8 cellular contexts compared by ENCODE assay signal in genomic region chr6:31701666-31702420, GRCh38. TPM values are rescaled to one million over a fixed set of nuclear protein-coding genes. Genes with fewer than 3 reads are reported as not detected.
A peak's percentile ranks its signal among the peaks of the same experiment; 100 is the strongest.
DNase-seq lines count a peak whose midpoint lies in the region; ATAC-seq, FAIRE-seq and TF ChIP-seq lines count a peak whose summit lies in the region.

No MANE protein-coding gene starts in this region.

- ATAC-seq in HG02678 (IDR thresholded peaks at IDR 0.05; ENCODE audit: unreplicated experiment) (no peak), GM21447 (IDR thresholded peaks at IDR 0.05; ENCODE audit: unreplicated experiment) (no peak)

- 24 to 28% (median 25%) methylated on average over 8 of the region's 8 CpGs for whole genome bisulfite sequencing in adrenal gland, 4 donors

- H3K9ac ChIP-seq in kidney (ENCODE audit: low read length in 2 of 2), result peak overlapping the region; percentile 81 to 88
- peak overlapping the region; percentile 90 to 97 (median 96) for H3K9ac ChIP-seq in subcutaneous abdominal adipose tissue (ENCODE audit: low read length in 5 of 5)

- POLR2A ChIA-PET in CD4-positive, alpha-beta memory T cell (lab: Charles Lee; ENCODE audit: partially characterized antibody), result interaction anchor here (0.9 to 2.7 kb wide), 14 partner anchors 8 to 200 kb away, joined by 3 to 22 read pairs (median 11); partner anchors contain the start of genes BAG6, CSNK2B, GPANK1 and HSPA1A

- peaks cover 20 to 35% of the 10 kb centered on the region in 2 donors for H3K36me3 Mint-ChIP-seq in CD4-positive, alpha-beta memory T cell

- TF ChIP-seq CTCF in adrenal gland (IDR thresholded peaks at IDR 0.05) (no peak), kidney (IDR thresholded peaks at IDR 0.05; ENCODE audit: borderline replicate concordance, extremely low read depth, insufficient read depth) (no peak), GM20000 (IDR thresholded peaks at IDR 0.05; ENCODE audit: extremely low read depth, missing control alignments) (no peak)

- FAIRE-seq in kidney (lab: Jason Lieb, UNC), result no peak

- H3K9me3 Mint-ChIP-seq in CD4-positive, alpha-beta memory T cell, result peaks cover 0 to 5% (median 0%) of the 10 kb centered on the region in 8 donors

- no peaks in the 10 kb centered on the region for H3K27me3 Mint-ChIP-seq in CD4-positive, alpha-beta memory T cell

- H3K4me3 Mint-ChIP-seq in CD4-positive, alpha-beta memory T cell, result peak overlapping the region; percentile 97 to 99 (median 98)

- CTCF ChIA-PET in CD4-positive, alpha-beta memory T cell (lab: Charles Lee; ENCODE audit: partially characterized antibody), result interaction anchor here (2.1 to 3.2 kb wide), 2 partner anchors 28 to 129 kb away, joined by 8 to 11 read pairs; partner anchors contain the start of gene DDAH2

- H3K27me3 ChIP-seq in CD4-positive, alpha-beta memory T cell (ENCODE audit: insufficient read depth, low read length), result no peaks in the 10 kb centered on the region
- no peaks in the 10 kb centered on the region for H3K27me3 ChIP-seq in adrenal gland
- no peaks in the 10 kb centered on the region for H3K27me3 ChIP-seq in subcutaneous abdominal adipose tissue (ENCODE audit: control insufficient read depth in 5 of 5, insufficient read depth in 4 of 5, low read length in 5 of 5)

- peaks cover 27% of the 10 kb centered on the region for H3K36me3 ChIP-seq in CD4-positive, alpha-beta memory T cell (ENCODE audit: insufficient read depth, low read length)
- H3K36me3 ChIP-seq in adrenal gland (replicated peaks in 1 of 2), result peaks cover 0 to 27% of the 10 kb centered on the region in 2 donors
- peaks cover 4 to 5% of the 10 kb centered on the region in 2 donors for H3K36me3 ChIP-seq in kidney (ENCODE audit: control insufficient read depth in 1 of 2, insufficient read depth in 2 of 2, low read length in 2 of 2)
- H3K36me3 ChIP-seq in subcutaneous abdominal adipose tissue (ENCODE audit: control insufficient read depth in 5 of 5, insufficient read depth in 5 of 5, low read length in 5 of 5), result peaks cover 2 to 29% (median 14%) of the 10 kb centered on the region in 5 donors

- intact Hi-C loops in CD4-positive, alpha-beta memory T cell (cut with micrococcal nuclease), result loop anchor here (2.0 kb wide), 2 partner anchors 21 to 37 kb away; partner anchors contain the start of gene LY6G5C
- intact Hi-C loops in adrenal gland (cut with DNase I), result no loop called here
- intact Hi-C loops in kidney (cut with DNase I), result no loop called here

- peaks cover 35% of the 10 kb centered on the region for H3K4me1 ChIP-seq in CD4-positive, alpha-beta memory T cell (ENCODE audit: insufficient read depth, low read length)
- H3K4me1 ChIP-seq in adrenal gland (replicated peaks in 1 of 2), result peaks cover 8 to 25% of the 10 kb centered on the region in 2 donors
- H3K4me1 ChIP-seq in kidney (ENCODE audit: control insufficient read depth in 1 of 2, insufficient read depth in 1 of 2, low read depth in 1 of 2, low read length in 2 of 2), result peaks cover 9 to 10% of the 10 kb centered on the region in 2 donors
- peaks cover 6 to 35% (median 24%) of the 10 kb centered on the region in 5 donors for H3K4me1 ChIP-seq in subcutaneous abdominal adipose tissue (ENCODE audit: control insufficient read depth in 5 of 5, insufficient read depth in 5 of 5, low read length in 5 of 5)

- no peak for DNase-seq in CD4-positive, alpha-beta memory T cell
- DNase-seq in NAMALWA (ENCODE audit: low spot score) (peak; percentile 28), adrenal gland (peak in 2 of 7 donors; percentile 34 to 83), kidney (no peak), GM20000 (ENCODE audit: low spot score) (no peak)

- peak overlapping the region; percentile 97 for H3K27ac ChIP-seq in CD4-positive, alpha-beta memory T cell (ENCODE audit: low read depth, low read length)
- H3K27ac ChIP-seq in adrenal gland (peak overlapping the region in 4 of 5 donors; percentile 22 to 98 (median 93)), kidney (ENCODE audit: low read depth in 2 of 2, low read length in 2 of 2) (no peak overlapping the region), subcutaneous abdominal adipose tissue (ENCODE audit: low read depth, low read length) (peak overlapping the region; percentile 97)

- no peaks in the 10 kb centered on the region for H3K9me3 ChIP-seq in CD4-positive, alpha-beta memory T cell (ENCODE audit: control insufficient read depth in 1 of 2, low read length in 2 of 2)
- H3K9me3 ChIP-seq in adrenal gland (replicated peaks in 1 of 3) (no peaks in the 10 kb centered on the region), kidney (ENCODE audit: control insufficient read depth in 1 of 2, low read length in 2 of 2) (no peaks in the 10 kb centered on the region), subcutaneous abdominal adipose tissue (ENCODE audit: control insufficient read depth in 5 of 5, low read length in 5 of 5) (no peaks in the 10 kb centered on the region)

- no peak for TF ChIP-seq POLR2A in adrenal gland (IDR thresholded peaks at IDR 0.05)

- peak overlapping the region; percentile 70 to 82 for H3K4me3 ChIP-seq in CD4-positive, alpha-beta memory T cell (ENCODE audit: low read length in 2 of 2)
- H3K4me3 ChIP-seq in adrenal gland (peak overlapping the region in 3 of 4 donors; percentile 78 to 84 (median 82)), kidney (ENCODE audit: low read length in 2 of 2) (peak overlapping the region; percentile 89 to 96), subcutaneous abdominal adipose tissue (ENCODE audit: low read depth in 1 of 5, low read length in 5 of 5) (peak overlapping the region; percentile 89 to 98 (median 94))

- peaks cover 25 to 53% (median 41%) of the 10 kb centered on the region in 4 donors for H3K4me1 Mint-ChIP-seq in CD4-positive, alpha-beta memory T cell

- H3K27ac Mint-ChIP-seq in CD4-positive, alpha-beta memory T cell, result peak overlapping the region; percentile 93 to 99 (median 98)

RNA-seq across cellular contexts. Expression of gene ABHD16A, which starts 1.3 kb away (rescaled TPM):
- 10 to 100 TPM; 66.0 to 69.2 TPM for total RNA-seq in CD4-positive, alpha-beta memory T cell
- 10 to 100 TPM; 35.9 to 46.8 TPM for polyA plus RNA-seq in CD4-positive, alpha-beta memory T cell
- 10 to 100 TPM; 48.0 to 63.4 (median 53.7) TPM for total RNA-seq in adrenal gland
- polyA plus RNA-seq in adrenal gland, result 10 to 100 TPM; 38.7 to 73.1 (median 62.9) TPM
- 48.7 TPM for total RNA-seq in kidney
- 50.2 TPM for polyA plus RNA-seq in kidney (ENCODE audit: insufficient read depth, low read depth, low replicate concordance)

RNA-seq across cellular contexts. Expression of gene LY6G6F, which starts 4.8 kb away (rescaled TPM):
- total RNA-seq in CD4-positive, alpha-beta memory T cell, result not detected
- not detected for polyA plus RNA-seq in CD4-positive, alpha-beta memory T cell
- total RNA-seq in adrenal gland (not detected), kidney (not detected)
- polyA plus RNA-seq in adrenal gland (not detected), kidney (ENCODE audit: insufficient read depth, low read depth, low replicate concordance) (not detected)

RNA-seq across cellular contexts. Expression of gene LY6G6D, which starts 13.3 kb away (rescaled TPM):
- not detected for total RNA-seq in CD4-positive, alpha-beta memory T cell
- polyA plus RNA-seq in CD4-positive, alpha-beta memory T cell, result not detected
- total RNA-seq in adrenal gland, result not detected
- not detected for polyA plus RNA-seq in adrenal gland
- not detected for total RNA-seq in kidney
- polyA plus RNA-seq in kidney (ENCODE audit: insufficient read depth, low read depth, low replicate concordance), result not detected

RNA-seq across cellular contexts. Expression of gene LY6G6C, which starts 19.7 kb away (rescaled TPM):
- total RNA-seq in CD4-positive, alpha-beta memory T cell, result not detected
- polyA plus RNA-seq in CD4-positive, alpha-beta memory T cell, result not detected
- total RNA-seq in adrenal gland (not detected), kidney (not detected)
- polyA plus RNA-seq in adrenal gland (not detected), kidney (ENCODE audit: insufficient read depth, low read depth, low replicate concordance) (not detected)

RNA-seq across cellular contexts. Expression of gene LY6G5C, which starts 21.0 kb away (rescaled TPM):
- total RNA-seq in CD4-positive, alpha-beta memory T cell, result 1 to 10 TPM; 4.4 to 4.5 TPM
- polyA plus RNA-seq in CD4-positive, alpha-beta memory T cell, result 10 to 100 TPM in 1 of 2 donors, 1 to 10 TPM in 1; 8.9 to 11.8 TPM
- total RNA-seq in adrenal gland, result 1 to 10 TPM in 5 of 8 donors, under 1 TPM in 2, not detected in 1; 0.66 to 2.5 (median 1.9) TPM
- polyA plus RNA-seq in adrenal gland, result 1 to 10 TPM in 2 of 3 donors, under 1 TPM in 1; 0.75 to 3.6 (median 3.1) TPM
- 2.5 TPM for total RNA-seq in kidney
- polyA plus RNA-seq in kidney (ENCODE audit: insufficient read depth, low read depth, low replicate concordance), result 4.6 TPM

Comparison
In these comparisons a context has a peak if more than half of its experiments do, and no peak if none do; other contexts are left out.
1. H3K27ac ChIP-seq: peak in CD4-positive, alpha-beta memory T cell (single experiment), adrenal gland (4 of 5) and subcutaneous abdominal adipose tissue (single experiment); none in kidney (0 of 2).
2. Peak in every context shown above with its lines, with median percentiles within 50 percentile points of each other: H3K4me3 ChIP-seq.